1 cellular context compared by ENCODE assay signal in genomic region chr10:100737359-100738054, GRCh38.
TF ChIP-seq lines count a peak whose summit lies in the region.

No MANE protein-coding gene starts in this region.

TF ChIP-seq in HepG2, 621 proteins besides CTCF, POLR2A, EP300 and RAD21:
- TF ChIP-seq ZFP41 (CRISPR knock-in tag; IDR thresholded peaks at IDR 0.05; ENCODE audit: borderline replicate concordance), result no peak
- TF ChIP-seq EZH2 (conservative IDR thresholded peaks at IDR 0.05; ENCODE audit: low read depth, low read length), result peak; percentile 92
- TF ChIP-seq ZNF138 (CRISPR knock-in tag; IDR thresholded peaks at IDR 0.05; ENCODE audit: low read depth), result no peak
- TF ChIP-seq HNRNPLL (IDR thresholded peaks at IDR 0.05; ENCODE audit: low read depth, low read length, poor library complexity, severe bottlenecking), result peak; percentile 98
